ENCODE assay signal across 1 cellular context in the genomic region with DNA sequence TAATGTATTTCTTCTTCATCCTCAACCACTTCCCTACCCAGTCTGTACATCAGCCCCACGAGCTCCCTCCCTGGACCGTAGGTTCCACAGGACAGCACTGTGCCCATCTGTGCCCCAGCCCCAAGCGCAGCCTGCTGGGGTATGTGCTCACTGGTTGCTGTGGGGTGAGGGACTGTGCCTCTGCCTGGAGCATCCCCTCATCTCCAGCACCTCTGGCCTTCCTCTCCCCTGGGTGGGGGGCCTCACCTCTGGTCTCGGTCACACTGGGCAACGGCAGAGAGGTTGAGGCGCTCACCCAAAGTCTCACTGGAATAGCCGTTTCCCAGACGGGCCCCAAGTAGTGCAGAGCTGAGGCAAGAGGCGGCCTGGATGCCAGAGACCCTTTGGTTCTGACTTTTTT.
TF ChIP-seq lines count a peak whose summit lies in the region.

No MANE protein-coding gene starts in this region.

TF ChIP-seq in IMR-90, 13 proteins besides CTCF, POLR2A, EP300 and RAD21:
- no peak for TF ChIP-seq RFX5 (IDR thresholded peaks at IDR 0.05; ENCODE audit: low read depth, low read length)
- TF ChIP-seq MAFK (IDR thresholded peaks at IDR 0.05; ENCODE audit: low read depth, low read length): no peak
- TF ChIP-seq BHLHE40 (IDR thresholded peaks at IDR 0.05; ENCODE audit: low read depth, low read length): no peak
- TF ChIP-seq MAZ (IDR thresholded peaks at IDR 0.05; ENCODE audit: borderline replicate concordance, low read depth, low read length): no peak
- no peak for TF ChIP-seq FOS (IDR thresholded peaks at IDR 0.05; ENCODE audit: low read depth, low read length)
- TF ChIP-seq, protein P1, sequence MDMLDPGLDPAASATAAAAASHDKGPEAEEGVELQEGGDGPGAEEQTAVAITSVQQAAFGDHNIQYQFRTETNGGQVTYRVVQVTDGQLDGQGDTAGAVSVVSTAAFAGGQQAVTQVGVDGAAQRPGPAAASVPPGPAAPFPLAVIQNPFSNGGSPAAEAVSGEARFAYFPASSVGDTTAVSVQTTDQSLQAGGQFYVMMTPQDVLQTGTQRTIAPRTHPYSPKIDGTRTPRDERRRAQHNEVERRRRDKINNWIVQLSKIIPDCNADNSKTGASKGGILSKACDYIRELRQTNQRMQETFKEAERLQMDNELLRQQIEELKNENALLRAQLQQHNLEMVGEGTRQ (IDR thresholded peaks at IDR 0.05; ENCODE audit: low read depth, low read length): no peak
- TF ChIP-seq, protein P2, sequence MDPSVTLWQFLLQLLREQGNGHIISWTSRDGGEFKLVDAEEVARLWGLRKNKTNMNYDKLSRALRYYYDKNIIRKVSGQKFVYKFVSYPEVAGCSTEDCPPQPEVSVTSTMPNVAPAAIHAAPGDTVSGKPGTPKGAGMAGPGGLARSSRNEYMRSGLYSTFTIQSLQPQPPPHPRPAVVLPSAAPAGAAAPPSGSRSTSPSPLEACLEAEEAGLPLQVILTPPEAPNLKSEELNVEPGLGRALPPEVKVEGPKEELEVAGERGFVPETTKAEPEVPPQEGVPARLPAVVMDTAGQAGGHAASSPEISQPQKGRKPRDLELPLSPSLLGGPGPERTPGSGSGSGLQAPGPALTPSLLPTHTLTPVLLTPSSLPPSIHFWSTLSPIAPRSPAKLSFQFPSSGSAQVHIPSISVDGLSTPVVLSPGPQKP (IDR thresholded peaks at IDR 0.05; ENCODE audit: borderline replicate concordance, low read depth, low read length): no peak
- TF ChIP-seq CEBPB (IDR thresholded peaks at IDR 0.05; ENCODE audit: low read depth, low read length): no peak
- no peak for TF ChIP-seq RCOR1 (IDR thresholded peaks at IDR 0.05; ENCODE audit: insufficient replicate concordance, low read length)
- TF ChIP-seq MXI1 (IDR thresholded peaks at IDR 0.05; ENCODE audit: borderline replicate concordance, low read depth, low read length): no peak
- no peak for TF ChIP-seq CHD1 (IDR thresholded peaks at IDR 0.05; ENCODE audit: low read depth, low read length)
- no peak for TF ChIP-seq NFE2L2 (IDR thresholded peaks at IDR 0.05; ENCODE audit: low read depth, low read length)
- no peak for TF ChIP-seq SMC3 (IDR thresholded peaks at IDR 0.05; ENCODE audit: low read depth, low read length)
